ENCODE assay signal across 21 cellular contexts in the genomic region with DNA sequence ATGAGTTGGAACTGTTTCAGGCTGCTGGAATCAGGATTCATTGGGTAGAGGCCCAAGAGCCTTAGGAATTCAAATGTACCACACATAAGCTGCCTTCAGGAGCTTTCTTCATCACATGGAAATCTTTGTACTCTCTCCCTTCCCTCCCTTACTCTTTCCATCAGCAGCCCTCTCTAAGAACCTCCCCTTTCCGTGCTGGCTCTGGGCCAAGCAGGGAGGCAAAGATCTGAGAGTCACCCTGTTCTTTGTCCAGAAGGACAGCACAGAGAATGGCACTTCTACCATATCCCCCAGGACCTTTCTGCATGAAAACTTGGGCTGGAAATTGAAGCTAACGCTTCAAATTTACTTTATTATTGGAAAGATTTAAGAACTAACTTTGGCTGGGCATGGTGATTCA. TPM values are rescaled to one million over a fixed set of nuclear protein-coding genes. Genes with fewer than 3 reads are reported as not detected.
DNase-seq lines count a peak whose midpoint lies in the region; ATAC-seq and TF ChIP-seq lines count a peak whose summit lies in the region.
"Had no signal": no experiment of that assay in that cellular context is flagged by ENCODE, and none has a peak within 500 bp of the region (broad histone marks: within the 10 kb centered on the region; RNA-seq: fewer than 3 reads in every experiment).

No MANE protein-coding gene starts in this region.

- no peak for ATAC-seq in HG03457 (IDR thresholded peaks at IDR 0.05; ENCODE audit: unreplicated experiment)
- ATAC-seq in HG02852 (IDR thresholded peaks at IDR 0.05; ENCODE audit: unreplicated experiment), result no peak
- ATAC-seq: GM12878 had no signal

- H3K27me3 Mint-ChIP-seq in T-helper 1 cell treated with Interleukin-12 subunit alpha and Interleukin-12 subunit beta and Interleukin-4 antibody, amounts not matched to agents 30 μg/mL and 1 μg/mL, for 36 hours (ENCODE audit: low read depth), result peaks cover 6% of the 10 kb centered on the region
- peaks cover 37% of the 10 kb centered on the region for H3K27me3 Mint-ChIP-seq in chondrocyte (ENCODE audit: low read depth)

- no peak overlapping the region for H3K4me3 Mint-ChIP-seq in T-helper 1 cell treated with Interleukin-12 subunit alpha and Interleukin-12 subunit beta and Interleukin-4 antibody, amounts not matched to agents 30 μg/mL and 1 μg/mL, for 36 hours
- H3K4me3 Mint-ChIP-seq in chondrocyte (ENCODE audit: unreplicated experiment), result no peak overlapping the region
- H3K4me3 Mint-ChIP-seq: CD4-positive, alpha-beta T cell had no signal

- no peaks in the 10 kb centered on the region for H3K4me1 Mint-ChIP-seq in T-helper 1 cell treated with Interleukin-12 subunit alpha and Interleukin-12 subunit beta and Interleukin-4 antibody, amounts not matched to agents 30 μg/mL and 1 μg/mL, for 36 hours (ENCODE audit: low read depth)
- H3K4me1 Mint-ChIP-seq in chondrocyte (ENCODE audit: low read depth), result no peaks in the 10 kb centered on the region

- DNase-seq in T-helper 1 cell (no peak), BE2C (peak; percentile 57), NCI-H69 (lab: John Stamatoyannopoulos, UW) (peak; percentile 31), chondrocyte (ENCODE audit: low spot score) (peak; percentile 8)
- DNase-seq in stimulated activated CD8-positive, alpha-beta memory T cell treated with anti-CD3 and anti-CD28 coated beads, Interleukin-4, amount 100 ng/mL, for 48 hours, result no peak
- DNase-seq: CD4-positive, alpha-beta T cell; DMS153; DND-41; EL; GM23248; IMR-90; KBM-7 had no signal

- no peaks in the 10 kb centered on the region for H3K27me3 ChIP-seq in BE2C

- TF ChIP-seq CTCF in BE2C (IDR thresholded peaks at IDR 0.05; ENCODE audit: low read depth, low read length) (no peak), chondrocyte (IDR thresholded peaks at IDR 0.05) (no peak)

- H3K9me3 Mint-ChIP-seq in T-helper 1 cell treated with Interleukin-12 subunit alpha and Interleukin-12 subunit beta and Interleukin-4 antibody, amounts not matched to agents 30 μg/mL and 1 μg/mL, for 36 hours, result no peaks in the 10 kb centered on the region
- no peaks in the 10 kb centered on the region for H3K9me3 Mint-ChIP-seq in chondrocyte (ENCODE audit: low read depth)
- H3K9me3 Mint-ChIP-seq: CD4-positive, alpha-beta T cell had no signal

- H3K9me3 ChIP-seq in BE2C, result no peaks in the 10 kb centered on the region
- H3K9me3 ChIP-seq: HAP-1 had no signal

- no peaks in the 10 kb centered on the region for H3K36me3 ChIP-seq in BE2C
- H3K36me3 ChIP-seq: HAP-1 had no signal

- peak overlapping the region; percentile 35 for H3K27ac Mint-ChIP-seq in T-helper 1 cell treated with Interleukin-12 subunit alpha and Interleukin-12 subunit beta and Interleukin-4 antibody, amounts not matched to agents 30 μg/mL and 1 μg/mL, for 36 hours
- no peak overlapping the region for H3K27ac Mint-ChIP-seq in chondrocyte (ENCODE audit: unreplicated experiment)
- H3K27ac Mint-ChIP-seq: CD4-positive, alpha-beta T cell had no signal

- peaks cover 36% of the 10 kb centered on the region for H3K4me1 ChIP-seq in BE2C
- H3K4me1 ChIP-seq: HAP-1 had no signal

- H3K36me3 Mint-ChIP-seq in T-helper 1 cell treated with Interleukin-12 subunit alpha and Interleukin-12 subunit beta and Interleukin-4 antibody, amounts not matched to agents 30 μg/mL and 1 μg/mL, for 36 hours (ENCODE audit: low read depth), result no peaks in the 10 kb centered on the region
- no peaks in the 10 kb centered on the region for H3K36me3 Mint-ChIP-seq in chondrocyte (ENCODE audit: low read depth)

- H3K4me3 ChIP-seq in BE2C (ENCODE audit: low read depth, low read length), result no peak overlapping the region
- H3K4me3 ChIP-seq: GM12878, GM23248, HAP-1 had no signal

RNA-seq across cellular contexts. Expression of a gene that starts 20.7 kb away (rescaled TPM):
- 47.4 TPM for polyA plus RNA-seq in BE2C (2012; ENCODE audit: insufficient read depth, insufficient read length, low read depth)
- 0.24 to 0.82 TPM (median 0.74 TPM) in 3 replicates for total RNA-seq in chondrocyte
- total RNA-seq: A172, G401, GM12878, GM23248, H4, IMR-90 had no signal
- polyA plus RNA-seq: BJ, GM12878, GM23248, IMR-90 had no signal

Comparison
In these comparisons a context has a peak if more than half of its experiments do, and no peak if none do; other contexts are left out.
1. DNase-seq: peak in BE2C (single experiment), NCI-H69 (single experiment) and chondrocyte (single experiment); none in T-helper 1 cell (0 of 5) and stimulated activated CD8-positive, alpha-beta memory T cell treated with anti-CD3 and anti-CD28 coated beads, Interleukin-4, amount 100 ng/mL, for 48 hours (single experiment).